Comparison of ENCODE assay signal across 8 cellular contexts in genomic region chr10:7872041-7872442, GRCh38. TPM values are rescaled to one million over a fixed set of nuclear protein-coding genes. Genes with fewer than 3 reads are reported as not detected.
DNase-seq lines count a peak whose midpoint lies in the region; ATAC-seq and TF ChIP-seq lines count a peak whose summit lies in the region.

No MANE protein-coding gene starts in this region.

- H3K36me3 ChIP-seq in Panc1 (ENCODE audit: control insufficient read depth, insufficient read depth, low read length): no peaks in the 10 kb centered on the region
- H3K36me3 ChIP-seq in naive thymus-derived CD4-positive, alpha-beta T cell (ENCODE audit: control insufficient read depth in 2 of 3, insufficient read depth in 3 of 3, low read length in 3 of 3): no peaks in the 10 kb centered on the region

- DNase-seq in AG20443 (ENCODE audit: low spot score): peak; percentile 33
- no peak for DNase-seq in Panc1 (ENCODE audit: low read depth, low spot score)
- no peak for DNase-seq in dorsolateral prefrontal cortex
- DNase-seq in naive thymus-derived CD4-positive, alpha-beta T cell: peak in 6 of 9 donors; percentile 9 to 51 (median 44)
- no peak for DNase-seq in amniotic stem cell (lab: John Stamatoyannopoulos, UW)
- DNase-seq in substantia nigra (lab: John Stamatoyannopoulos, UW): no peak
- no peak for DNase-seq in NCI-H748 (lab: John Stamatoyannopoulos, UW; ENCODE audit: unreplicated experiment)

- in situ Hi-C loops in Panc1 (cut with HindIII; ENCODE audit: low pct_unique_long_range_greater_than_20kb, low sequenced_read_pairs): no loop called here

- no TSS peak for BruUV-seq in Panc1 (replicated peaks; lab: Mats Ljungman, UMichigan)

- peak overlapping the region; percentile 8 to 84 (median 74) for H3K4me3 Mint-ChIP-seq in naive thymus-derived CD4-positive, alpha-beta T cell

- H3K4me3 ChIP-seq in Panc1 (ENCODE audit: low read depth in 2 of 2, low read length in 2 of 2) (peak overlapping the region; percentile 33 to 56), dorsolateral prefrontal cortex (peak overlapping the region in 55 of 59 donors; percentile 4 to 61 (median 43))
- H3K4me3 ChIP-seq in naive thymus-derived CD4-positive, alpha-beta T cell (ENCODE audit: low read length): no peak overlapping the region

- H3K4me1 ChIP-seq in Panc1 (ENCODE audit: control insufficient read depth, insufficient read depth, low read length): no peaks in the 10 kb centered on the region
- H3K4me1 ChIP-seq in naive thymus-derived CD4-positive, alpha-beta T cell (ENCODE audit: control insufficient read depth in 2 of 2, insufficient read depth in 2 of 2, low read length in 2 of 2): peaks cover 0 to 3% of the 10 kb centered on the region in 2 donors

- intact Hi-C loops in Panc1 (cut with micrococcal nuclease; ENCODE audit: unreplicated experiment) (loop anchor here (2.0 to 10.0 kb wide), 4 partner anchors 179 to 1430 kb away; no protein-coding TSS in a partner anchor), dorsolateral prefrontal cortex (cut with DNase I) (loop anchor here (2.0 to 5.0 kb wide), 3 partner anchors 1335 to 1430 kb away; no protein-coding TSS in a partner anchor)
- intact Hi-C loops in naive thymus-derived CD4-positive, alpha-beta T cell (cut with micrococcal nuclease): loop anchor here (1.0 to 10.0 kb wide), 9 partner anchors 173 to 1430 kb away; partner anchors contain the start of gene GATA3 (in 1 of the 2)

- peaks cover 0 to 4% (median 0%) of the 10 kb centered on the region in 5 donors for H3K36me3 Mint-ChIP-seq in naive thymus-derived CD4-positive, alpha-beta T cell

- no peak for ATAC-seq in Panc1
- ATAC-seq in naive thymus-derived CD4-positive, alpha-beta T cell: peak; percentile 54

- CTCF ChIA-PET in Panc1 (lab: Charles Lee): interaction anchor here (0.5 to 0.8 kb wide), 6 partner anchors 322 to 1353 kb away, joined by 3 to 8 read pairs (median 4); no protein-coding TSS in a partner anchor
- CTCF ChIA-PET in naive thymus-derived CD4-positive, alpha-beta T cell (lab: Charles Lee): interaction anchor here (1.1 kb wide), 1 partner anchor 1337 kb away, joined by 3 read pairs; no protein-coding TSS in a partner anchor

- H3K27me3 Mint-ChIP-seq in naive thymus-derived CD4-positive, alpha-beta T cell: no peaks in the 10 kb centered on the region

- H3K9me3 ChIP-seq in Panc1 (ENCODE audit: control insufficient read depth, insufficient read depth, low read depth, low read length): no peaks in the 10 kb centered on the region
- H3K9me3 ChIP-seq in naive thymus-derived CD4-positive, alpha-beta T cell (ENCODE audit: control insufficient read depth in 2 of 3, low read length in 3 of 3): no peaks in the 10 kb centered on the region

- peaks cover 6 to 61% (median 31%) of the 10 kb centered on the region in 7 donors for H3K4me1 Mint-ChIP-seq in naive thymus-derived CD4-positive, alpha-beta T cell

- H3K27me3 ChIP-seq in Panc1 (ENCODE audit: control insufficient read depth, insufficient read depth, low read length) (no peaks in the 10 kb centered on the region), dorsolateral prefrontal cortex (no peaks in the 10 kb centered on the region)
- no peaks in the 10 kb centered on the region for H3K27me3 ChIP-seq in naive thymus-derived CD4-positive, alpha-beta T cell (ENCODE audit: control insufficient read depth in 2 of 2, insufficient read depth in 2 of 2, low read length in 2 of 2)

- no peaks in the 10 kb centered on the region for H3K9me3 Mint-ChIP-seq in naive thymus-derived CD4-positive, alpha-beta T cell

- H3K27ac Mint-ChIP-seq in naive thymus-derived CD4-positive, alpha-beta T cell: peak overlapping the region in 3 of 9 donors; percentile 16 to 48 (median 41)

- POLR2A ChIA-PET in Panc1 (lab: Charles Lee): no interaction called here
- POLR2A ChIA-PET in naive thymus-derived CD4-positive, alpha-beta T cell (lab: Charles Lee): no interaction called here

- TF ChIP-seq CTCF in GM12872 (IDR thresholded peaks at IDR 0.05; ENCODE audit: insufficient read depth, low read depth, low read length) (peak; percentile 59; the same call in 2 of the 3 replicates), Panc1 (IDR thresholded peaks at IDR 0.05) (peak; percentile 71; the same call in 1 of the 2 replicates), dorsolateral prefrontal cortex (IDR thresholded peaks at IDR 0.05 in 54 of 56, conservative IDR thresholded peaks at IDR 0.05 in 2 of 56; ENCODE audit: low read depth in 1 of 56, partially characterized antibody in 56 of 56) (peak; percentile 66 to 97 (median 87))

- H3K27ac ChIP-seq in Panc1 (ENCODE audit: low read length) (peak overlapping the region; percentile 34; the same call in 1 of the 2 replicates), dorsolateral prefrontal cortex (no peak overlapping the region), substantia nigra (ENCODE audit: low read depth, low read length, poor library complexity, severe bottlenecking) (no peak overlapping the region)
- no peak overlapping the region for H3K27ac ChIP-seq in naive thymus-derived CD4-positive, alpha-beta T cell (ENCODE audit: low read depth, low read length)

RNA-seq across cellular contexts. Expression of gene TAF3, which starts 53.7 kb away (rescaled TPM):
- total RNA-seq in Panc1 (2021; ENCODE audit: unreplicated experiment): 5.5 TPM
- polyA plus RNA-seq in Panc1 (2012; ENCODE audit: insufficient read length): 2.9 TPM
- 10 to 100 TPM in 119 of 120 experiments, 1 to 10 TPM in 1; 9.9 to 18.7 (median 13.5) TPM for total RNA-seq in dorsolateral prefrontal cortex
- total RNA-seq in naive thymus-derived CD4-positive, alpha-beta T cell: 10 to 100 TPM; 15.3 to 23.9 (median 18.8) TPM
- polyA plus RNA-seq in naive thymus-derived CD4-positive, alpha-beta T cell: 10 to 100 TPM; 12.2 to 20.0 TPM

Comparison
In these comparisons a context has a peak if more than half of its experiments do, and no peak if none do; other contexts are left out.
1. DNase-seq: peak in AG20443 (single experiment) and naive thymus-derived CD4-positive, alpha-beta T cell (6 of 9); none in Panc1 (single experiment), dorsolateral prefrontal cortex (0 of 10), amniotic stem cell (single experiment), substantia nigra (0 of 49) and NCI-H748 (single experiment).
2. Peak in every context shown above with its lines, with median percentiles within 50 percentile points of each other: CTCF ChIP-seq.